In the genomic region with DNA sequence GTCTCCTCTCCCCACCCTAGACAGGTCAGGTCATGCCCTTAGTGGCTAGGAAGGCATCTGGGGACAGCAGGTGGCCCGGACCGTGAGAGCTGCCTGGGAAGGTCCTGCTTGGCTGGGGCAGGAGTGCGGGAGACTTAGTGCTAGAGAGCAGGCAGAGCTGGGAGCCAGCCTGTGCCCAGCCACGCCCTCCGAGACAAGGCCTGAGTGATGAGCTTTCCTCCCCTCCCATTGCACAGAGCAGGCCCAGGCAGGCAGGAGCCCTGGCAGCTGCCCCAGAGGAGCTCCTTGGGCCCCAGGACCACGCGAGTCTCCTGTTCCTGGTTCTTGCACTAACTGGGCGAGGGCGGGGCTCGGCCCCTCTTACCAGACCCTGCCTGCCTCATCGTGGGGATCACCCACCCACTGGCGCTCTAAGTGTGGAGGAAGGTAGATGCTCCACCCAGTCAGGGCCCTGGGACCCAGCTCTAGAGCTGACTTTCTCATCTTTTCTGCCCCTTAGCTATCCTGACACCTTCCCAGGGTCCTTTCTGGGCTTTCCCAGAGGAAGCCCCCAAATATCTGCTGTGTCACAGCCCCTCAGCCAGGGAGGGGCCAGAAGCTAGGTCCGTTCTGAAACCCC, we compare ENCODE assay signal across 9 cellular contexts. TPM values are rescaled to one million over a fixed set of nuclear protein-coding genes. Genes with fewer than 3 reads are reported as not detected.
A peak's percentile ranks its signal among the peaks of the same experiment; 100 is the strongest.
DNase-seq lines count a peak whose midpoint lies in the region; ATAC-seq and TF ChIP-seq lines count a peak whose summit lies in the region.
"Had no signal": no experiment of that assay in that cellular context is flagged by ENCODE, and none has a peak within 500 bp of the region (broad histone marks: within the 10 kb centered on the region; RNA-seq: fewer than 3 reads in every experiment).

No MANE protein-coding gene starts in this region.

- ATAC-seq in HG03469 (IDR thresholded peaks at IDR 0.05; ENCODE audit: unreplicated experiment) = no peak
- no peak for ATAC-seq in activated naive CD4-positive, alpha-beta T cell treated with anti-CD3 and anti-CD28 coated beads, Interleukin-2, amount 50 U/mL, for 72 hours

- peaks cover 36% of the 10 kb centered on the region for H3K4me1 Mint-ChIP-seq in neural crest cell
- peaks cover 6% of the 10 kb centered on the region for H3K4me1 Mint-ChIP-seq in activated T-helper 2 cell treated with anti-CD3 and anti-CD28 coated beads, Interferon-gamma antibody, Interleukin-2, Interleukin-4, amounts not matched to agents 10 μg/mL and 5 μg/mL and 100 μg/mL, durations not matched to agents 14 hours and 24 hours and 36 hours (ENCODE audit: low read depth)

- no peak for TF ChIP-seq CTCF in neural crest cell (conservative IDR thresholded peaks at IDR 0.05)

- no peaks in the 10 kb centered on the region for H3K36me3 Mint-ChIP-seq in neural crest cell (ENCODE audit: low read depth)
- H3K36me3 Mint-ChIP-seq in activated T-helper 2 cell treated with anti-CD3 and anti-CD28 coated beads, Interferon-gamma antibody, Interleukin-2, Interleukin-4, amounts not matched to agents 10 μg/mL and 5 μg/mL and 100 μg/mL, durations not matched to agents 14 hours and 24 hours and 36 hours (ENCODE audit: low read depth) = no peaks in the 10 kb centered on the region
- H3K36me3 Mint-ChIP-seq in activated naive CD4-positive, alpha-beta T cell treated with anti-CD3 and anti-CD28 coated beads, Interleukin-2, amount 50 U/mL, for 72 hours = no peaks in the 10 kb centered on the region

- no peaks in the 10 kb centered on the region for H3K27me3 Mint-ChIP-seq in neural crest cell (ENCODE audit: low read depth)
- no peaks in the 10 kb centered on the region for H3K27me3 Mint-ChIP-seq in activated T-helper 2 cell treated with anti-CD3 and anti-CD28 coated beads, Interferon-gamma antibody, Interleukin-2, Interleukin-4, amounts not matched to agents 10 μg/mL and 5 μg/mL and 100 μg/mL, durations not matched to agents 14 hours and 24 hours and 36 hours (ENCODE audit: low read depth)

- peak overlapping the region; percentile 35 for H3K27ac Mint-ChIP-seq in neural crest cell (ENCODE audit: unreplicated experiment)
- H3K27ac Mint-ChIP-seq in activated T-helper 2 cell treated with anti-CD3 and anti-CD28 coated beads, Interferon-gamma antibody, Interleukin-2, Interleukin-4, amounts not matched to agents 10 μg/mL and 5 μg/mL and 100 μg/mL, durations not matched to agents 14 hours and 24 hours and 36 hours = no peak overlapping the region
- H3K27ac Mint-ChIP-seq in activated naive CD4-positive, alpha-beta T cell treated with anti-CD3 and anti-CD28 coated beads, Interleukin-2, amount 50 U/mL, for 72 hours = peak overlapping the region in 1 of 2 donors; percentile 67

- no peaks in the 10 kb centered on the region for H3K9me3 Mint-ChIP-seq in neural crest cell
- H3K9me3 Mint-ChIP-seq in activated T-helper 2 cell treated with anti-CD3 and anti-CD28 coated beads, Interferon-gamma antibody, Interleukin-2, Interleukin-4, amounts not matched to agents 10 μg/mL and 5 μg/mL and 100 μg/mL, durations not matched to agents 14 hours and 24 hours and 36 hours = no peaks in the 10 kb centered on the region
- no peaks in the 10 kb centered on the region for H3K9me3 Mint-ChIP-seq in activated naive CD4-positive, alpha-beta T cell treated with anti-CD3 and anti-CD28 coated beads, Interleukin-2, amount 50 U/mL, for 72 hours

- H3K4me3 Mint-ChIP-seq in neural crest cell = no peak overlapping the region
- no peak overlapping the region for H3K4me3 Mint-ChIP-seq in activated T-helper 2 cell treated with anti-CD3 and anti-CD28 coated beads, Interferon-gamma antibody, Interleukin-2, Interleukin-4, amounts not matched to agents 10 μg/mL and 5 μg/mL and 100 μg/mL, durations not matched to agents 14 hours and 24 hours and 36 hours (ENCODE audit: low read depth)

- DNase-seq in D341Med (ENCODE audit: low spot score) = peak; percentile 81
- peak; percentile 94 for DNase-seq in NCI-H1694 treated with DMSO at 0.1 percent for 48 hours (lab: John Stamatoyannopoulos, UW)
- peak; percentile 59 for DNase-seq in amniotic epithelial cell (ENCODE audit: low read depth)
- DNase-seq in neural crest cell (ENCODE audit: low read depth, low spot score) = no peak
- DNase-seq in activated T-helper 2 cell treated with anti-CD3 and anti-CD28 coated beads, Interferon-gamma antibody, Interleukin-2, Interleukin-4, amounts not matched to agents 10 μg/mL and 5 μg/mL and 100 μg/mL, durations not matched to agents 14 hours and 24 hours and 36 hours (ENCODE audit: low spot score) = no peak
- DNase-seq in DMS53 (lab: John Stamatoyannopoulos, UW) = no peak
- DNase-seq in activated naive CD4-positive, alpha-beta T cell treated with anti-CD3 and anti-CD28 coated beads, Interleukin-2, amount 50 U/mL, for 72 hours (ENCODE audit: low spot score in 2 of 2) = no peak
- DNase-seq: RPMI8226 had no signal

- intact Hi-C loops in activated T-helper 2 cell treated with anti-CD3 and anti-CD28 coated beads, Interferon-gamma antibody, Interleukin-2, Interleukin-4, amounts not matched to agents 10 μg/mL and 5 μg/mL and 100 μg/mL, durations not matched to agents 14 hours and 24 hours and 36 hours (cut with micrococcal nuclease) = no loop called here

RNA-seq across cellular contexts. Expression of a gene that starts 44.9 kb away (rescaled TPM):
- 22.1 and 26.1 TPM in 2 replicates for total RNA-seq in neural crest cell
- total RNA-seq in activated T-helper 2 cell treated with anti-CD3 and anti-CD28 coated beads, Interferon-gamma antibody, Interleukin-2, Interleukin-4, amounts not matched to agents 10 μg/mL and 5 μg/mL and 100 μg/mL, durations not matched to agents 14 hours and 24 hours and 36 hours = 23.4 and 26.7 TPM in 2 replicates
- 10 to 100 TPM; 11.0 to 25.3 TPM for total RNA-seq in activated naive CD4-positive, alpha-beta T cell treated with anti-CD3 and anti-CD28 coated beads, Interleukin-2, amount 50 U/mL, for 72 hours

Comparison
In these comparisons a context has a peak if more than half of its experiments do, and no peak if none do; other contexts are left out.
1. DNase-seq: peak in D341Med (single experiment), NCI-H1694 treated with DMSO at 0.1 percent for 48 hours (single experiment) and amniotic epithelial cell (single experiment); none in neural crest cell (single experiment), activated T-helper 2 cell treated with anti-CD3 and anti-CD28 coated beads, Interferon-gamma antibody, Interleukin-2, Interleukin-4, amounts not matched to agents 10 μg/mL and 5 μg/mL and 100 μg/mL, durations not matched to agents 14 hours and 24 hours and 36 hours (single experiment), DMS53 (single experiment) and activated naive CD4-positive, alpha-beta T cell treated with anti-CD3 and anti-CD28 coated beads, Interleukin-2, amount 50 U/mL, for 72 hours (0 of 2).